In genomic region chr17:4536742-4537411, GRCh38 we compare ENCODE assay signal across 12 cellular contexts. TPM values are rescaled to one million over a fixed set of nuclear protein-coding genes. Genes with fewer than 3 reads are reported as not detected.
DNase-seq lines count a peak whose midpoint lies in the region; ATAC-seq and TF ChIP-seq lines count a peak whose summit lies in the region.
"Had no signal": no experiment of that assay in that cellular context is flagged by ENCODE, and none has a peak within 500 bp of the region (broad histone marks: within the 10 kb centered on the region; RNA-seq: fewer than 3 reads in every experiment).

No MANE protein-coding gene starts in this region.

- POLR2A ChIA-PET in CD4-positive, alpha-beta T cell (lab: Charles Lee), result interaction anchor here (0.8 kb wide), 1 partner anchor 18 kb away, joined by 3 read pairs; the partner anchor contains the start of gene MYBBP1A

- 29 to 50% methylated on average over 10 to 18 of the region's 18 CpGs for WGBS in GM23248 (ENCODE audit: low coverage in 1 of 2, low lambda C conversion rate in 2 of 2, missing lambda C conversion rate in 2 of 2), 2 experiments

- no peaks in the 10 kb centered on the region for H3K9me3 Mint-ChIP-seq in stimulated activated naive B cell treated with anti-CD40 and anti-IgM and Interleukin-4, amounts not matched to agents 10 μg/mL and 1 μg/mL and 100 μg/mL, for 72 hours
- H3K9me3 Mint-ChIP-seq in CD4-positive, alpha-beta T cell, result no peaks in the 10 kb centered on the region

- no peaks in the 10 kb centered on the region for H3K9me2 ChIP-seq in GM23248 (ENCODE audit: insufficient read depth)

- no peaks in the 10 kb centered on the region for H3K27me3 ChIP-seq in GM23248 (replicated peaks; ENCODE audit: insufficient read depth)
- H3K27me3 ChIP-seq in right atrium auricular region, result no peaks in the 10 kb centered on the region
- H3K27me3 ChIP-seq in CD4-positive, alpha-beta T cell (ENCODE audit: control insufficient read depth, insufficient read depth, low read length), result no peaks in the 10 kb centered on the region

- peaks cover 0 to 9% of the 10 kb centered on the region in 2 donors for H3K4me1 Mint-ChIP-seq in stimulated activated naive B cell treated with anti-CD40 and anti-IgM and Interleukin-4, amounts not matched to agents 10 μg/mL and 1 μg/mL and 100 μg/mL, for 72 hours
- H3K4me1 Mint-ChIP-seq in CD4-positive, alpha-beta T cell (ENCODE audit: low read depth), result peaks cover 5% of the 10 kb centered on the region

- no peak overlapping the region for H3K27ac ChIP-seq in GM23248
- H3K27ac ChIP-seq in angular gyrus (ENCODE audit: low read depth, low read length), result peak overlapping the region; percentile 99
- H3K27ac ChIP-seq in right atrium auricular region, result peak overlapping the region; percentile 54 to 56
- H3K27ac ChIP-seq in CD4-positive, alpha-beta T cell (ENCODE audit: low read depth, low read length), result no peak overlapping the region
- H3K27ac ChIP-seq: epithelial cell of prostate had no signal

- H3K4me3 Mint-ChIP-seq in stimulated activated naive B cell treated with anti-CD40 and anti-IgM and Interleukin-4, amounts not matched to agents 10 μg/mL and 1 μg/mL and 100 μg/mL, for 72 hours, result no peak overlapping the region
- no peak overlapping the region for H3K4me3 Mint-ChIP-seq in CD4-positive, alpha-beta T cell

- H3K79me2 ChIP-seq in GM23248 (ENCODE audit: insufficient read depth), result no peaks in the 10 kb centered on the region

- H3K9ac ChIP-seq in GM23248, result no peak overlapping the region

- CTCF ChIA-PET in CD4-positive, alpha-beta T cell (lab: Charles Lee), result no interaction called here

- no peak for ATAC-seq in stimulated activated naive B cell treated with anti-CD40 and anti-IgM and Interleukin-4, amounts not matched to agents 10 μg/mL and 1 μg/mL and 100 μg/mL, for 72 hours (replicated peaks)
- no peak for ATAC-seq in CD4-positive, alpha-beta T cell (ENCODE audit: poor library complexity)

- H3K4me3 ChIP-seq in GM23248 (no peak overlapping the region), right atrium auricular region (peak overlapping the region in 1 of 2 donors; percentile 0)

- peaks cover 28 to 31% of the 10 kb centered on the region in 2 donors for H3K36me3 Mint-ChIP-seq in stimulated activated naive B cell treated with anti-CD40 and anti-IgM and Interleukin-4, amounts not matched to agents 10 μg/mL and 1 μg/mL and 100 μg/mL, for 72 hours
- H3K36me3 Mint-ChIP-seq in CD4-positive, alpha-beta T cell (ENCODE audit: low read depth), result peaks cover 25% of the 10 kb centered on the region

- peak; percentile 43 for DNase-seq in GM23248
- peak; percentile 73 for DNase-seq in right atrium auricular region (ENCODE audit: low spot score)
- no peak for DNase-seq in stimulated activated naive B cell treated with anti-CD40 and anti-IgM and Interleukin-4, amounts not matched to agents 10 μg/mL and 1 μg/mL and 100 μg/mL, for 72 hours
- no peak for DNase-seq in NK-92 (lab: John Stamatoyannopoulos, UW; ENCODE audit: unreplicated experiment)
- DNase-seq in CD4-positive, alpha-beta T cell, result no peak
- DNase-seq in cortex of kidney (lab: John Stamatoyannopoulos, UW), result no peak
- DNase-seq in glomerular visceral epithelial cell (ENCODE audit: extremely low spot score), result no peak
- DNase-seq: activated effector memory CD4-positive, alpha-beta T cell treated with anti-CD3 and anti-CD28 coated beads, Interleukin-2, amount 50 U/mL, for 16 hours; DMS79 treated with DMSO at 0.1 percent for 48 hours; stimulated activated CD4-positive, alpha-beta T cell treated with anti-CD3 and anti-CD28 coated beads, Interleukin-4, amount 100 ng/mL, for 4 hours had no signal

- H3K27ac Mint-ChIP-seq in stimulated activated naive B cell treated with anti-CD40 and anti-IgM and Interleukin-4, amounts not matched to agents 10 μg/mL and 1 μg/mL and 100 μg/mL, for 72 hours, result peak overlapping the region; percentile 14
- H3K27ac Mint-ChIP-seq in CD4-positive, alpha-beta T cell, result no peak overlapping the region

- no peaks in the 10 kb centered on the region for H3K36me3 ChIP-seq in GM23248 (ENCODE audit: low read depth)
- H3K36me3 ChIP-seq in right atrium auricular region, result peaks cover 42% of the 10 kb centered on the region

- intact Hi-C loops in CD4-positive, alpha-beta T cell (cut with DNase I, micrococcal nuclease), result no loop called here

- no peaks in the 10 kb centered on the region for H4K20me1 ChIP-seq in GM23248 (ENCODE audit: insufficient read depth)

- H3K4me1 ChIP-seq in GM23248 (ENCODE audit: insufficient read depth) (no peaks in the 10 kb centered on the region), right atrium auricular region (peaks cover 0 to 84% of the 10 kb centered on the region in 2 donors)

- no peak overlapping the region for H2AFZ ChIP-seq in GM23248

- no peak overlapping the region for H3K4me2 ChIP-seq in GM23248 (ENCODE audit: unreplicated experiment)

- H3F3A ChIP-seq in GM23248 (ENCODE audit: insufficient read depth), result no peaks in the 10 kb centered on the region

- no peak for TF ChIP-seq CTCF in right atrium auricular region (IDR thresholded peaks at IDR 0.05)
- no peak for TF ChIP-seq CTCF in CD4-positive, alpha-beta T cell (IDR thresholded peaks at IDR 0.05)

- H3K9me3 ChIP-seq in GM23248 (ENCODE audit: low read depth), result no peaks in the 10 kb centered on the region
- H3K9me3 ChIP-seq in right atrium auricular region, result no peaks in the 10 kb centered on the region
- H3K9me3 ChIP-seq in CD4-positive, alpha-beta T cell (ENCODE audit: control insufficient read depth, low read length), result no peaks in the 10 kb centered on the region

- peaks cover 10 to 21% of the 10 kb centered on the region in 2 donors for H3K27me3 Mint-ChIP-seq in stimulated activated naive B cell treated with anti-CD40 and anti-IgM and Interleukin-4, amounts not matched to agents 10 μg/mL and 1 μg/mL and 100 μg/mL, for 72 hours
- H3K27me3 Mint-ChIP-seq in CD4-positive, alpha-beta T cell, result peaks cover 4% of the 10 kb centered on the region

- in situ Hi-C loops in GM23248 (cut with MboI), result no loop called here

RNA-seq across cellular contexts. Expression of gene MYBBP1A, which starts 18.3 kb away (rescaled TPM):
- 51.7 and 56.4 TPM in 2 replicates for total RNA-seq in GM23248 (2014; rRNA removed; shearing (Covaris generic))
- 41.8 and 42.4 TPM in 2 replicates for polyA plus RNA-seq in GM23248 (2016; fragmentation: Nextera tagmentation; extraction: Ambion mirVana)
- 10 to 100 TPM; 19.6 to 25.8 TPM for total RNA-seq in right atrium auricular region
- total RNA-seq in CD4-positive, alpha-beta T cell, result 10 to 100 TPM; 58.0 to 58.2 TPM

RNA-seq across cellular contexts. Expression of gene GGT6, which starts 23.5 kb away (rescaled TPM):
- not detected in 2 replicates for total RNA-seq in GM23248 (2014; rRNA removed; shearing (Covaris generic))
- polyA plus RNA-seq in GM23248 (2016; fragmentation: Nextera tagmentation; extraction: Ambion mirVana), result not detected in 2 replicates
- not detected for total RNA-seq in right atrium auricular region
- not detected for total RNA-seq in CD4-positive, alpha-beta T cell

RNA-seq across cellular contexts. Expression of gene SPNS2, which starts 38.2 kb away (rescaled TPM):
- not detected in 2 replicates for total RNA-seq in GM23248 (2014; rRNA removed; shearing (Covaris generic))
- polyA plus RNA-seq in GM23248 (2016; fragmentation: Nextera tagmentation; extraction: Ambion mirVana), result 0.29 TPM in 1 of 2 replicates, not detected in the other
- 10 to 100 TPM in 1 of 2 donors, 1 to 10 TPM in 1; 7.2 to 16.8 TPM for total RNA-seq in right atrium auricular region
- under 1 TPM; 0.33 to 0.53 TPM for total RNA-seq in CD4-positive, alpha-beta T cell

RNA-seq across cellular contexts. Expression of gene SMTNL2, which starts 47.5 kb away (rescaled TPM):
- not detected in 2 replicates for total RNA-seq in GM23248 (2014; rRNA removed; shearing (Covaris generic))
- not detected in 2 replicates for polyA plus RNA-seq in GM23248 (2016; fragmentation: Nextera tagmentation; extraction: Ambion mirVana)
- 10 to 100 TPM; 21.1 to 41.6 TPM for total RNA-seq in right atrium auricular region
- not detected for total RNA-seq in CD4-positive, alpha-beta T cell

Comparison
In these comparisons a context has a peak if more than half of its experiments do, and no peak if none do; other contexts are left out.
1. DNase-seq: peak in GM23248 (single experiment) and right atrium auricular region (single experiment); none in stimulated activated naive B cell treated with anti-CD40 and anti-IgM and Interleukin-4, amounts not matched to agents 10 μg/mL and 1 μg/mL and 100 μg/mL, for 72 hours (single experiment), NK-92 (single experiment), CD4-positive, alpha-beta T cell (0 of 10), cortex of kidney (single experiment) and glomerular visceral epithelial cell (single experiment).
2. H3K27ac ChIP-seq: peak in angular gyrus (single experiment) and right atrium auricular region (2 of 2); none in GM23248 (single experiment) and CD4-positive, alpha-beta T cell (single experiment).